1 cellular context compared by ENCODE assay signal in genomic region chr16:24848065-24848464, GRCh38.
TF ChIP-seq lines count a peak whose summit lies in the region.

No MANE protein-coding gene starts in this region.

TF ChIP-seq in A549, 52 proteins besides CTCF, POLR2A, EP300 and RAD21 (continued from another document):
- no peak for TF ChIP-seq FOSL2 (IDR thresholded peaks at IDR 0.05)
- TF ChIP-seq FOSL2 (CRISPR knock-in tag; IDR thresholded peaks at IDR 0.05) = peak; percentile 62
- TF ChIP-seq SMC3 (IDR thresholded peaks at IDR 0.05) = no peak
